8 cellular contexts compared by ENCODE assay signal in the genomic region with DNA sequence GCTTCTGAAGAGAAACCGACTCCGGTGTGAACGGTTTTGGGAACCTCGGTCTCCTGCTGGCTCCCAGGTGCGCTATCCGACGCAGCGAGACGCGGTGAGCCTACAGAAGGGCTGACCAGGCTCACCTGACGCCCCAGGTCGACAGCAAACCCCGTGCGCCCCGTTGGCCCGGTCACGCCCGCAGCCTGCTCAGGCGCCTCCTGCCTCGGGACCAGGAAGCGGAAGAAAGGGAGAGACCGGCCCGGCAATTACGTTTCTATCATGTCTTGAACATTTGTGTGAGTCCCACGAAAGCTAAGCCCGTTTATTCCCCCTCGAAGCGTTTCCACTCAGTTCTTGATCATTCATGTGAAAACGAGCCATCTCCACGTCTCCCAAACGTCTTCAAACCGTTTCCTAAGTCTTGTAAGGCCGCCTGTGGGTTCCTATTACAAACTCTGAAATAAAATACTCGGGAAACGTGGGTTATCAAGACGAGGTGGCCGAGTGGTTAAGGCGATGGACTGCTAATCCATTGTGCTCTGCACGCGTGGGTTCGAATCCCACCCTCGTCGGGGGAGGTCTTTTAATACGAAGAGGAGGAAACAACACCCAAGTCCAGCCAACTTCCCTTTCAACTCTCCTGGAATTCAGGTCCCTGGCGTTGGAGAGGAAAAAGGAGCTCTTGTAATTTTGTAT.
DNase-seq lines count a peak whose midpoint lies in the region; ATAC-seq and TF ChIP-seq lines count a peak whose summit lies in the region.

No MANE protein-coding gene starts in this region.

- H3K27ac Mint-ChIP-seq in natural killer cell treated with Interleukin-12 subunit alpha and Interleukin-12 subunit beta and Interleukin-15 and Interleukin-18, amount 100 ng/mL, for 72 hours = peak overlapping the region; percentile 61 to 70

- TF ChIP-seq CTCF in epithelial cell of proximal tubule (conservative IDR thresholded peaks at IDR 0.05; ENCODE audit: low read depth, low read length) = no peak
- TF ChIP-seq CTCF in upper lobe of right lung (IDR thresholded peaks at IDR 0.05) = no peak

- ATAC-seq in natural killer cell treated with Interleukin-12 subunit alpha and Interleukin-12 subunit beta and Interleukin-15 and Interleukin-18, amount 100 ng/mL, for 72 hours = peak; percentile 56 to 77
- peak; percentile 86 for ATAC-seq in upper lobe of right lung

- H3K36me3 ChIP-seq in upper lobe of right lung = no peaks in the 10 kb centered on the region

- H3K4me1 Mint-ChIP-seq in natural killer cell treated with Interleukin-12 subunit alpha and Interleukin-12 subunit beta and Interleukin-15 and Interleukin-18, amount 100 ng/mL, for 72 hours (ENCODE audit: low read depth in 2 of 2) = peaks cover 13 to 17% of the 10 kb centered on the region in 2 donors

- DNase-seq in activated naive CD4-positive, alpha-beta T cell treated with Interleukin-2 at 50 U/mL for 16 hours = peak; percentile 26
- DNase-seq in activated naive CD4-positive, alpha-beta T cell (lab: John Stamatoyannopoulos, UW) = no peak
- peak; percentile 46 for DNase-seq in activated CD4-positive, CD25-positive, alpha-beta regulatory T cell treated with anti-CD3 and anti-CD28 coated beads, Interleukin-2, amount 50 U/mL, for 72 hours
- peak; percentile 26 for DNase-seq in epithelial cell of proximal tubule (ENCODE audit: low read depth)
- DNase-seq in natural killer cell treated with Interleukin-12 subunit alpha and Interleukin-12 subunit beta and Interleukin-15 and Interleukin-18, amount 100 ng/mL, for 72 hours (ENCODE audit: low spot score) = no peak
- peak; percentile 78 for DNase-seq in upper lobe of right lung
- no peak for DNase-seq in occipital lobe (lab: John Stamatoyannopoulos, UW)
- no peak for DNase-seq in NCI-H82 treated with DMSO at 0.1 percent for 48 hours (lab: John Stamatoyannopoulos, UW; ENCODE audit: unreplicated experiment)

- H3K4me1 ChIP-seq in upper lobe of right lung = no peaks in the 10 kb centered on the region

- H3K36me3 Mint-ChIP-seq in natural killer cell treated with Interleukin-12 subunit alpha and Interleukin-12 subunit beta and Interleukin-15 and Interleukin-18, amount 100 ng/mL, for 72 hours = peaks cover 20% of the 10 kb centered on the region

- peak overlapping the region; percentile 75 for H3K4me3 ChIP-seq in epithelial cell of proximal tubule (ENCODE audit: low read depth, low read length)
- H3K4me3 ChIP-seq in upper lobe of right lung = peak overlapping the region; percentile 50

- peaks cover 39% of the 10 kb centered on the region for H3K27me3 ChIP-seq in upper lobe of right lung

- peak overlapping the region; percentile 81 for H3K4me3 Mint-ChIP-seq in natural killer cell treated with Interleukin-12 subunit alpha and Interleukin-12 subunit beta and Interleukin-15 and Interleukin-18, amount 100 ng/mL, for 72 hours

- intact Hi-C loops in upper lobe of right lung (cut with DNase I) = no loop called here

- no peak overlapping the region for H3K27ac ChIP-seq in upper lobe of right lung

- no peaks in the 10 kb centered on the region for H3K9me3 ChIP-seq in upper lobe of right lung

- peaks cover 47 to 70% of the 10 kb centered on the region in 2 donors for H3K27me3 Mint-ChIP-seq in natural killer cell treated with Interleukin-12 subunit alpha and Interleukin-12 subunit beta and Interleukin-15 and Interleukin-18, amount 100 ng/mL, for 72 hours

- H3K9me3 Mint-ChIP-seq in natural killer cell treated with Interleukin-12 subunit alpha and Interleukin-12 subunit beta and Interleukin-15 and Interleukin-18, amount 100 ng/mL, for 72 hours = no peaks in the 10 kb centered on the region

Comparison
In these comparisons a context has a peak if more than half of its experiments do, and no peak if none do; other contexts are left out.
1. DNase-seq: peak in activated naive CD4-positive, alpha-beta T cell treated with Interleukin-2 at 50 U/mL for 16 hours (single experiment), activated CD4-positive, CD25-positive, alpha-beta regulatory T cell treated with anti-CD3 and anti-CD28 coated beads, Interleukin-2, amount 50 U/mL, for 72 hours (single experiment), epithelial cell of proximal tubule (single experiment) and upper lobe of right lung (single experiment); none in activated naive CD4-positive, alpha-beta T cell (0 of 4), natural killer cell treated with Interleukin-12 subunit alpha and Interleukin-12 subunit beta and Interleukin-15 and Interleukin-18, amount 100 ng/mL, for 72 hours (single experiment), occipital lobe (single experiment) and NCI-H82 treated with DMSO at 0.1 percent for 48 hours (single experiment).